11 cellular contexts compared by ENCODE assay signal in genomic region chr5:50415912-50416311, GRCh38. TPM values are rescaled to one million over a fixed set of nuclear protein-coding genes. Genes with fewer than 3 reads are reported as not detected.
DNase-seq lines count a peak whose midpoint lies in the region; ATAC-seq and TF ChIP-seq lines count a peak whose summit lies in the region.
"Had no signal": no experiment of that assay in that cellular context is flagged by ENCODE, and none has a peak within 500 bp of the region (broad histone marks: within the 10 kb centered on the region; RNA-seq: fewer than 3 reads in every experiment).

No MANE protein-coding gene starts in this region.

- 64 to 68% (median 67%) methylated on average over 4 of the region's 4 CpGs for WGBS in psoas muscle, 3 donors

- H3K4me3 ChIP-seq in DND-41 (ENCODE audit: low read depth in 1 of 2, low read length in 2 of 2) (no peak overlapping the region), OCI-LY7 (ENCODE audit: low read depth, low read length, poor library complexity, severe bottlenecking) (peak overlapping the region; percentile 60), psoas muscle (no peak overlapping the region)
- H3K4me3 ChIP-seq: thoracic aorta had no signal

- H3K27ac ChIP-seq in DND-41 (ENCODE audit: low read length) (peak overlapping the region; percentile 68), OCI-LY7 (ENCODE audit: low read depth, low read length, poor library complexity, severe bottlenecking) (peak overlapping the region; percentile 98), psoas muscle (no peak overlapping the region)
- H3K27ac ChIP-seq: thoracic aorta had no signal

- no peaks in the 10 kb centered on the region for H3K4me1 Mint-ChIP-seq in glutamatergic neuron (ENCODE audit: low read depth, unreplicated experiment)

- H3K4me1 ChIP-seq in DND-41 (ENCODE audit: insufficient read depth, low read length) (peaks cover 41% of the 10 kb centered on the region), OCI-LY7 (ENCODE audit: insufficient read depth, low read length, poor library complexity, severe bottlenecking) (peaks cover 85% of the 10 kb centered on the region), psoas muscle (no peaks in the 10 kb centered on the region)

- H3K9me3 ChIP-seq in DND-41 (ENCODE audit: insufficient read depth, low read length, severe bottlenecking) (no peaks in the 10 kb centered on the region), OCI-LY7 (ENCODE audit: low read length) (peaks cover 8% of the 10 kb centered on the region; the same call in 1 of the 2 replicates), psoas muscle (no peaks in the 10 kb centered on the region)
- H3K9me3 ChIP-seq: thoracic aorta had no signal

- no peak overlapping the region for H3K4me3 Mint-ChIP-seq in glutamatergic neuron (ENCODE audit: unreplicated experiment)

- ATAC-seq in DND-41 (ENCODE audit: insufficient read depth, low read depth) (peak; percentile 94), GM19043 (IDR thresholded peaks at IDR 0.05; ENCODE audit: low read depth, unreplicated experiment) (peak; percentile 82), HG02885 (IDR thresholded peaks at IDR 0.05; ENCODE audit: poor library complexity, unreplicated experiment) (peak; percentile 92), psoas muscle (no peak)
- ATAC-seq: left lobe of liver had no signal

- H2AFZ ChIP-seq in DND-41 (ENCODE audit: low read depth, low read length), result no peak overlapping the region
- H2AFZ ChIP-seq in OCI-LY7 (ENCODE audit: low read length), result no peak overlapping the region

- no peaks in the 10 kb centered on the region for H3K9me3 Mint-ChIP-seq in glutamatergic neuron (ENCODE audit: unreplicated experiment)

- peak overlapping the region; percentile 2; the same call in 1 of the 2 replicates for H3K9ac ChIP-seq in DND-41 (ENCODE audit: low read depth, low read length)

- H3K36me3 ChIP-seq in DND-41 (ENCODE audit: insufficient read depth, low read length), result peaks cover 18% of the 10 kb centered on the region; the same call in 1 of the 2 replicates
- peaks cover 71% of the 10 kb centered on the region for H3K36me3 ChIP-seq in OCI-LY7 (ENCODE audit: insufficient read depth, low read length)
- no peaks in the 10 kb centered on the region for H3K36me3 ChIP-seq in psoas muscle (ENCODE audit: insufficient read depth in 1 of 2, low read depth in 1 of 2)
- H3K36me3 ChIP-seq: thoracic aorta had no signal

- H4K20me1 ChIP-seq in DND-41 (ENCODE audit: insufficient read depth, low read length) (peaks cover 9% of the 10 kb centered on the region; the same call in 1 of the 2 replicates), OCI-LY7 (ENCODE audit: insufficient read depth, low read length) (no peaks in the 10 kb centered on the region)

- H3K4me2 ChIP-seq in DND-41 (ENCODE audit: insufficient read depth, low read length) (peak overlapping the region; percentile 45; the same call in 1 of the 2 replicates), OCI-LY7 (ENCODE audit: low read length) (peak overlapping the region; percentile 85)

- TF ChIP-seq CTCF in DND-41 (IDR thresholded peaks at IDR 0.05; ENCODE audit: borderline replicate concordance, extremely low read depth, low read length, poor library complexity, severe bottlenecking) (no peak), OCI-LY7 (conservative IDR thresholded peaks at IDR 0.05; ENCODE audit: low read length) (no peak), glutamatergic neuron (IDR thresholded peaks at IDR 0.05; ENCODE audit: partially characterized antibody, unreplicated experiment) (no peak), psoas muscle (IDR thresholded peaks at IDR 0.05) (no peak)

- no TSS peak for BruUV-seq in OCI-LY7 (replicated peaks; lab: Mats Ljungman, UMichigan)

- intact Hi-C loops in OCI-LY7 (cut with micrococcal nuclease; ENCODE audit: unreplicated experiment) (loop anchor here (1.0 kb wide), 1 partner anchor 25 kb away; the partner anchor contains the start of gene EMB), psoas muscle (cut with DNase I) (no loop called here)

- DNase-seq in DND-41 (peak; percentile 57), OCI-LY7 (ENCODE audit: low spot score) (peak; percentile 96), NCI-H187 treated with DMSO at 0.1 percent for 48 hours (lab: John Stamatoyannopoulos, UW) (no peak), glutamatergic neuron (no peak), psoas muscle (no peak), NCI-H2029 (lab: John Stamatoyannopoulos, UW) (no peak)
- DNase-seq: DMS153 had no signal

- no peaks in the 10 kb centered on the region for H3K27me3 ChIP-seq in DND-41 (ENCODE audit: insufficient read depth, low read length, poor library complexity)
- H3K27me3 ChIP-seq in psoas muscle (ENCODE audit: insufficient read depth in 3 of 3, low read length in 2 of 3), result no peaks in the 10 kb centered on the region

- peaks cover 4% of the 10 kb centered on the region for H3K27me3 Mint-ChIP-seq in glutamatergic neuron (ENCODE audit: unreplicated experiment)

- H3K79me2 ChIP-seq in DND-41 (ENCODE audit: insufficient read depth, low read length), result peaks cover 95% of the 10 kb centered on the region
- H3K79me2 ChIP-seq in OCI-LY7 (ENCODE audit: insufficient read depth, low read depth, low read length), result peaks cover 97% of the 10 kb centered on the region

- no peaks in the 10 kb centered on the region for H3K9me2 ChIP-seq in OCI-LY7 (ENCODE audit: insufficient read depth, low read length)

- H3K27ac Mint-ChIP-seq in glutamatergic neuron (ENCODE audit: unreplicated experiment), result no peak overlapping the region

- POLR2A ChIA-PET in OCI-LY7 (lab: Charles Lee), result interaction anchor here (0.7 to 3.9 kb wide), 6 partner anchors 12 to 328 kb away, joined by 3 to 28 read pairs (median 4); partner anchors contain the start of gene EMB

- CTCF ChIA-PET in OCI-LY7 (lab: Charles Lee; ENCODE audit: unreplicated experiment), result no interaction called here

- H3K36me3 Mint-ChIP-seq in glutamatergic neuron (ENCODE audit: unreplicated experiment), result no peaks in the 10 kb centered on the region

RNA-seq across cellular contexts. Expression of gene EMB, which starts 25.2 kb away (rescaled TPM):
- 75.7 and 78.9 TPM in 2 replicates for total RNA-seq in OCI-LY7 (2014; rRNA removed; shearing (Covaris generic))
- total RNA-seq in OCI-LY7 (2022) (125 and 141 TPM in 2 replicates), glutamatergic neuron (ENCODE audit: unreplicated experiment) (19.7 TPM), psoas muscle (1 to 10 TPM; 2.8 to 4.3 (median 3.6) TPM)
- polyA plus RNA-seq in psoas muscle, result under 1 TPM; 0.42 to 0.57 (median 0.47) TPM

Comparison
In these comparisons a context has a peak if more than half of its experiments do, and no peak if none do; other contexts are left out.
1. ATAC-seq: peak in DND-41 (single experiment), GM19043 (single experiment) and HG02885 (single experiment); none in psoas muscle (0 of 4).
2. DNase-seq: peak in DND-41 (single experiment) and OCI-LY7 (single experiment); none in NCI-H187 treated with DMSO at 0.1 percent for 48 hours (single experiment), glutamatergic neuron (single experiment), psoas muscle (0 of 2) and NCI-H2029 (single experiment).